ENCODE assay signal across 32 cellular contexts in the genomic region with DNA sequence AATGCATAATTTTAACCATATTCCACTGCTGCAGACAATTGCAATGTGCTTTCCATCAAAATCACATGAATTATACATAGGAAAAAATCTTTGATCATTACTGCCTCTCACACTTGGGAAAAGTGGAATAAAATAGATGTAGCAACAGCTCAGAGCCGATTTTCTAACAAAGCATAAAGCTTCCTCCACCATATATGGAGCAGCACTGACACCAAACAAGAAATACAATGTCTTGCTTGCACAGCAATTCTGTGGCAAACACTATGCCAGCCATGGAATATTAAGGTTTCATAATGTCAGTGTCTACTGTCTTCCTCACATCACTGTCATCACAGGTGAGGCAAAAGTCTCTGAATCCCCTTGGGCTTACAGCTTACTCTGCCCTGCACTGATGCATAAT.
"Had no signal": no experiment of that assay in that cellular context is flagged by ENCODE, and none has a peak within 500 bp of the region (broad histone marks: within the 10 kb centered on the region; RNA-seq: fewer than 3 reads in every experiment).

No MANE protein-coding gene starts in this region.

- H3K36me3 ChIP-seq: cardiac muscle cell had no signal

- H3K27ac ChIP-seq: cardiac muscle cell, VCaP had no signal

- DNase-seq: activated B cell treated with CpG ODN at 0.5 μM for 24 hours; activated CD4-positive, alpha-beta memory T cell treated with anti-CD3 and anti-CD28 coated beads, Interleukin-2, amount 10 ng/mL, durations not matched to agents 7 days and 5 days; activated CD4-positive, alpha-beta T cell treated with anti-CD3 and anti-CD28 coated beads for 4 hours; activated CD4-positive, alpha-beta T cell treated with anti-CD3 and anti-CD28 coated beads, Interleukin-2, amount 50 U/mL, for 1 hour; activated CD4-positive, CD25-positive, alpha-beta regulatory T cell treated with anti-CD3 and anti-CD28 coated beads, Interleukin-2, amount 50 U/mL, for 72 hours; activated CD8-positive, alpha-beta memory T cell treated with anti-CD3 and anti-CD28 coated beads for 24 hours; activated CD8-positive, alpha-beta memory T cell treated with anti-CD3 and anti-CD28 coated beads, Interleukin-2, amount 10 ng/mL, durations not matched to agents 7 days and 5 days; activated CD8-positive, alpha-beta memory T cell treated with anti-CD3 and anti-CD28 coated beads, Interleukin-2, amount 50 U/mL, for 48 hours; activated effector memory CD4-positive, alpha-beta T cell treated with anti-CD3 and anti-CD28 coated beads, Interleukin-2, amount 50 U/mL, for 16 hours; activated naive CD4-positive, alpha-beta T cell; activated naive CD4-positive, alpha-beta T cell treated with anti-CD3 and anti-CD28 coated beads, Interleukin-2, amount 50 U/mL, for 16 hours; activated naive CD8-positive, alpha-beta T cell treated with anti-CD3 and anti-CD28 coated beads for 36 hours; activated T-cell treated with anti-CD3 and anti-CD28 coated beads, Interleukin-2, amount 50 U/mL, for 1 hour; activated T-cell treated with anti-CD3 and anti-CD28 coated beads, Interleukin-2, amount 50 U/mL, for 72 hours; amniotic stem cell; aorta; Karpas-422; KBM-7; NCI-H1048; NCI-H1105 treated with DMSO at 0.1 percent for 48 hours; NCI-H1436; NCI-H187; NCI-H2171; NCI-H510A; NCI-H526; SHP77; SW 1271; T-helper 1 cell; T-helper 2 cell; T-helper 9 cell had no signal

- H3K4me3 ChIP-seq: cardiac muscle cell had no signal

- H3K27me3 ChIP-seq: cardiac muscle cell had no signal
